9 cellular contexts compared by ENCODE assay signal in the genomic region with DNA sequence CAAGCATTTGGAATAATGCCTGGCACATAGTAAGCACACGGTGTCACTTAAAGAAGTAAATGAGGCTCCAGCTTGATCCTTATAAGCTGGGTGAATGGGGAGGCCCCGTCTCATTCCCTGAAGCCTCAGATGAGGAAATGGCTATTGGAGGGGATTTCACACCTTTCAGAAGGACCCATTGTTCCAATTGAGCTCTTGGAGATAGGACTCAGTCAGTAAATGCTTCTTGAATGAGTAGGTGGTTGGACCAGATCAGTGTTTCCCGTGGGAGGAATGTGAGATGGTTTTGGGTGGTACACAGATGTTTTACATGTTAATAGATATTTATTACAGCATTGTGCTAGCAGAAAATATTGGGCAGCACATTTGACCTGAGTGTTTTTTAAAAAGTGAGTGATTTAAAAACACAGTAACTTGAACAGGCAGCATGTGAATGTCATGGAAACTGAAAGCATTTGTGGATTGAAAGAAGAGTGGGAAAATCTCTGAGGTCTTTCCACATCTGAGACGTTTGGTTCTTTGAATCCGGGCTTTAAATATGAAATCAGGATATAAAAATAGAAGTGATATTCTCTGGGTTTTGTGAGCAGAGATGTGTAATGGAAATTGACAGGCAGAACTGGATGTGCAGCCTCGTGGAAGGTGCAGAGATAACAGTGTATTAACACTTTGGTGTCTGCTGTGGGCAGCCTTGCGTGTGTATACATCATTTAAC. TPM values are rescaled to one million over a fixed set of nuclear protein-coding genes. Genes with fewer than 3 reads are reported as not detected.
DNase-seq lines count a peak whose midpoint lies in the region; TF ChIP-seq lines count a peak whose summit lies in the region.
"Had no signal": no experiment of that assay in that cellular context is flagged by ENCODE, and none has a peak within 500 bp of the region (broad histone marks: within the 10 kb centered on the region; RNA-seq: fewer than 3 reads in every experiment).

No MANE protein-coding gene starts in this region.

- H3K36me3 ChIP-seq in KMS-11 (ENCODE audit: insufficient read depth) (no peaks in the 10 kb centered on the region), mesodermal cell (ENCODE audit: control insufficient read depth, insufficient read depth, low read length) (no peaks in the 10 kb centered on the region)

- 0 out of 2 replicates have a peak overlapping the region, but pooled peaks have one; percentile 5 for H2AFZ ChIP-seq in KMS-11 (ENCODE audit: low read depth)

- H4K20me1 ChIP-seq in KMS-11 (ENCODE audit: insufficient read depth): no peaks in the 10 kb centered on the region

- DNase-seq in AG04450 (ENCODE audit: low read depth, low spot score) (no peak), caudate nucleus (lab: John Stamatoyannopoulos, UW) (peak in 5 of 61 donors; percentile 6 to 41 (median 11)), NCI-H1930 (lab: John Stamatoyannopoulos, UW) (no peak), SW 1271 (lab: John Stamatoyannopoulos, UW) (no peak), NCI-H510A treated with DMSO at 0.1 percent for 48 hours (lab: John Stamatoyannopoulos, UW) (no peak), NCI-H1092 (lab: John Stamatoyannopoulos, UW) (no peak)
- DNase-seq: stimulated activated CD4-positive, alpha-beta T cell treated with anti-CD3 and anti-CD28 coated beads, Interleukin-4, amount 100 ng/mL, for 4 hours had no signal

- H3K79me2 ChIP-seq in KMS-11 (ENCODE audit: insufficient read depth, low read depth): no peaks in the 10 kb centered on the region

- no peak overlapping the region for H3K4me2 ChIP-seq in KMS-11

- H3K9ac ChIP-seq in KMS-11: no peak overlapping the region

- WGBS in mesodermal cell (ENCODE audit: insufficient coverage in 2 of 2), 2 experiments: 48 to 53% methylated on average over 4 of the region's 7 CpGs

- H3K4me3 ChIP-seq in AG04450 (ENCODE audit: low read depth, low read length) (no peak overlapping the region), KMS-11 (IDR thresholded peaks at IDR 0.05; ENCODE audit: insufficient read depth, low read depth, low read length) (no peak overlapping the region), mesodermal cell (ENCODE audit: extremely low read depth, insufficient read depth, low read length, poor library complexity, severe bottlenecking) (no peak overlapping the region)

- H3K27ac ChIP-seq in AG04450 (ENCODE audit: low read depth, low read length) (peak overlapping the region; percentile 22), KMS-11 (no peak overlapping the region), caudate nucleus (ENCODE audit: low read depth, low read length) (peak overlapping the region; percentile 63), mesodermal cell (ENCODE audit: low read depth, low read length, severe bottlenecking) (peak overlapping the region; percentile 18)

- POLR2A ChIA-PET in AG04450 (lab: Yijun Ruan, JAX): interaction anchor here (0.7 to 0.9 kb wide), 2 partner anchors 145 to 212 kb away, joined by 6 to 9 read pairs; no protein-coding TSS in a partner anchor

- H3K9me3 ChIP-seq in AG04450 (ENCODE audit: control insufficient read depth, insufficient read depth, low read length): no peaks in the 10 kb centered on the region
- H3K9me3 ChIP-seq in mesodermal cell (ENCODE audit: control insufficient read depth, low read length): no peaks in the 10 kb centered on the region

- H3K27me3 ChIP-seq in AG04450 (ENCODE audit: control insufficient read depth, insufficient read depth, low read length) (no peaks in the 10 kb centered on the region), KMS-11 (ENCODE audit: insufficient read depth, low read depth) (no peaks in the 10 kb centered on the region)

- H3K4me1 ChIP-seq in KMS-11 (ENCODE audit: low read depth, poor library complexity, severe bottlenecking): peaks cover 30% of the 10 kb centered on the region
- peaks cover 9% of the 10 kb centered on the region for H3K4me1 ChIP-seq in mesodermal cell (ENCODE audit: control insufficient read depth, insufficient read depth, low read length, poor library complexity, severe bottlenecking)

- TF ChIP-seq CTCF in AG04450 (IDR thresholded peaks at IDR 0.05; ENCODE audit: low read depth, low read length): no peak
- TF ChIP-seq CTCF in KMS-11 (conservative IDR thresholded peaks at IDR 0.05; ENCODE audit: low read depth, low read length): no peak

- CTCF ChIA-PET in AG04450 (lab: Charles Lee): interaction anchor here (0.8 to 1.4 kb wide), 2 partner anchors 84 to 174 kb away, joined by 4 to 5 read pairs; no protein-coding TSS in a partner anchor

RNA-seq across cellular contexts. Expression of a gene that starts 36.4 kb away (rescaled TPM):
- 53.7 and 65.9 TPM in 2 replicates for polyA plus RNA-seq in AG04450 (2011; rRNA removed)
- 66.7 and 69.8 TPM in 2 replicates for polyA minus RNA-seq in AG04450 (2011; rRNA and poly(A)+ RNA removed)
- 56.0 TPM for polyA plus RNA-seq in mesodermal cell (2013, experiment 1 of 2)
- polyA plus RNA-seq in mesodermal cell (2013, experiment 2 of 2): 50.6 TPM

RNA-seq across cellular contexts. Expression of a gene that starts 59.9 kb away (rescaled TPM):
- polyA plus RNA-seq in AG04450 (2011; rRNA removed): 41.7 and 46.9 TPM in 2 replicates
- polyA minus RNA-seq in AG04450 (2011; rRNA and poly(A)+ RNA removed): 46.0 and 46.7 TPM in 2 replicates
- 47.3 TPM for polyA plus RNA-seq in mesodermal cell (2013, experiment 1 of 2)
- 47.3 TPM for polyA plus RNA-seq in mesodermal cell (2013, experiment 2 of 2)
